9 cellular contexts compared by ENCODE assay signal in genomic region chr10:35136263-35136815, GRCh38. TPM values are rescaled to one million over a fixed set of nuclear protein-coding genes. Genes with fewer than 3 reads are reported as not detected.
DNase-seq lines count a peak whose midpoint lies in the region; ATAC-seq and TF ChIP-seq lines count a peak whose summit lies in the region.
"Had no signal": no experiment of that assay in that cellular context is flagged by ENCODE, and none has a peak within 500 bp of the region (broad histone marks: within the 10 kb centered on the region; RNA-seq: fewer than 3 reads in every experiment).

No MANE protein-coding gene starts in this region.

- DNase-seq in activated T-cell treated with anti-CD3 and anti-CD28 coated beads, Interleukin-2, amount 50 U/mL, for 24 hours: no peak
- no peak for DNase-seq in activated T-cell treated with anti-CD3 and anti-CD28 coated beads, Interleukin-2, amount 50 U/mL, for 1 hour
- DNase-seq in GM23248 (no peak), Kasumi-1 (lab: John Stamatoyannopoulos, UW) (peak; percentile 65 to 70), natural killer cell (no peak), NCI-H748 treated with DMSO at 0.1 percent for 48 hours (lab: John Stamatoyannopoulos, UW) (no peak), aorta (no peak), lower leg skin (ENCODE audit: low spot score in 2 of 2) (no peak)
- DNase-seq: C1 segment of cervical spinal cord had no signal

- 62 to 72% methylated on average over 4 of the region's 4 CpGs for WGBS in GM23248 (ENCODE audit: low coverage in 1 of 2, low lambda C conversion rate in 2 of 2, missing lambda C conversion rate in 2 of 2), 2 experiments
- 92 to 94% methylated on average over 4 of the region's 4 CpGs for WGBS in aorta, 2 donors
- WGBS in lower leg skin, 2 donors: 81 to 83% methylated on average over 4 of the region's 4 CpGs

- TF ChIP-seq CTCF in natural killer cell (IDR thresholded peaks at IDR 0.05): no peak
- no peak for TF ChIP-seq CTCF in lower leg skin (IDR thresholded peaks at IDR 0.05)

- H3K4me3 ChIP-seq in GM23248 (no peak overlapping the region), aorta (ENCODE audit: low read length in 2 of 2) (no peak overlapping the region), lower leg skin (ENCODE audit: low read depth, poor library complexity, severe bottlenecking) (no peak overlapping the region)

- H3K27ac Mint-ChIP-seq in activated T-cell treated with anti-CD3 and anti-CD28 coated beads, Interleukin-2, amount 50 U/mL, for 24 hours: peak overlapping the region; percentile 74
- peak overlapping the region; percentile 21 to 82 for H3K27ac Mint-ChIP-seq in natural killer cell

- H3K4me1 Mint-ChIP-seq in activated T-cell treated with anti-CD3 and anti-CD28 coated beads, Interleukin-2, amount 50 U/mL, for 24 hours (ENCODE audit: low read depth): peaks cover 41% of the 10 kb centered on the region
- peaks cover 22 to 25% of the 10 kb centered on the region in 2 donors for H3K4me1 Mint-ChIP-seq in natural killer cell

- no peaks in the 10 kb centered on the region for H4K20me1 ChIP-seq in GM23248 (ENCODE audit: insufficient read depth)

- in situ Hi-C loops in GM23248 (cut with MboI): no loop called here

- H3K27me3 Mint-ChIP-seq in activated T-cell treated with anti-CD3 and anti-CD28 coated beads, Interleukin-2, amount 50 U/mL, for 24 hours: no peaks in the 10 kb centered on the region
- no peaks in the 10 kb centered on the region for H3K27me3 Mint-ChIP-seq in natural killer cell (ENCODE audit: low read depth in 2 of 2)

- no peak for TF ChIP-seq POLR2A in lower leg skin (IDR thresholded peaks at IDR 0.05)

- H3K9me3 ChIP-seq in GM23248 (ENCODE audit: low read depth) (no peaks in the 10 kb centered on the region), aorta (ENCODE audit: control insufficient read depth, low read length) (no peaks in the 10 kb centered on the region)

- H3K9me2 ChIP-seq in GM23248 (ENCODE audit: insufficient read depth): no peaks in the 10 kb centered on the region

- peak overlapping the region; percentile 48 for H3K4me3 Mint-ChIP-seq in activated T-cell treated with anti-CD3 and anti-CD28 coated beads, Interleukin-2, amount 50 U/mL, for 24 hours
- peak overlapping the region; percentile 2 for H3K4me3 Mint-ChIP-seq in natural killer cell

- H3K79me2 ChIP-seq in GM23248 (ENCODE audit: insufficient read depth): peaks cover 44% of the 10 kb centered on the region; the same call in 1 of the 2 replicates

- H3K36me3 Mint-ChIP-seq in activated T-cell treated with anti-CD3 and anti-CD28 coated beads, Interleukin-2, amount 50 U/mL, for 24 hours (ENCODE audit: low read depth): peaks cover 7% of the 10 kb centered on the region
- no peaks in the 10 kb centered on the region for H3K36me3 Mint-ChIP-seq in natural killer cell

- H3K4me2 ChIP-seq in GM23248 (ENCODE audit: unreplicated experiment): peak overlapping the region; percentile 30

- H3F3A ChIP-seq in GM23248 (ENCODE audit: insufficient read depth): peaks cover 19% of the 10 kb centered on the region

- no peaks in the 10 kb centered on the region for H3K9me3 Mint-ChIP-seq in activated T-cell treated with anti-CD3 and anti-CD28 coated beads, Interleukin-2, amount 50 U/mL, for 24 hours
- no peaks in the 10 kb centered on the region for H3K9me3 Mint-ChIP-seq in natural killer cell

- peaks cover 12% of the 10 kb centered on the region for H3K4me1 ChIP-seq in GM23248 (ENCODE audit: insufficient read depth)
- H3K4me1 ChIP-seq in aorta (ENCODE audit: control insufficient read depth in 1 of 2, insufficient read depth in 2 of 2, low read length in 2 of 2): peaks cover 0 to 1% of the 10 kb centered on the region in 2 donors

- no peaks in the 10 kb centered on the region for H3K36me3 ChIP-seq in GM23248 (ENCODE audit: low read depth)
- H3K36me3 ChIP-seq in aorta (ENCODE audit: control insufficient read depth in 1 of 2, insufficient read depth in 2 of 2, low read length in 1 of 2): no peaks in the 10 kb centered on the region

- H3K27me3 ChIP-seq in GM23248 (replicated peaks; ENCODE audit: insufficient read depth) (no peaks in the 10 kb centered on the region), aorta (ENCODE audit: control insufficient read depth in 1 of 2, insufficient read depth in 2 of 2, low read length in 1 of 2) (no peaks in the 10 kb centered on the region)

- H3K9ac ChIP-seq in GM23248: no peak overlapping the region

- intact Hi-C loops in natural killer cell (cut with micrococcal nuclease) (no loop called here), aorta (cut with DNase I) (no loop called here), lower leg skin (cut with DNase I; ENCODE audit: low total_unique reads) (no loop called here)

- H2AFZ ChIP-seq in GM23248: peak overlapping the region; percentile 7; the same call in 1 of the 2 replicates

- no peak overlapping the region for H3K27ac ChIP-seq in GM23248
- H3K27ac ChIP-seq in aorta (ENCODE audit: low read depth in 1 of 2, low read length in 2 of 2): no peak overlapping the region

- ATAC-seq in natural killer cell (peak in 1 of 3 donors; percentile 36), aorta (ENCODE audit: low FRiP score) (no peak)

RNA-seq across cellular contexts. Expression of gene CREM, which starts 9.7 kb away (rescaled TPM):
- total RNA-seq in GM23248 (2014; rRNA removed; shearing (Covaris generic)): 13.3 and 14.9 TPM in 2 replicates
- polyA plus RNA-seq in GM23248 (2016; fragmentation: Nextera tagmentation; extraction: Ambion mirVana) (32.0 and 34.0 TPM in 2 replicates), aorta (10 to 100 TPM; 38.9 to 71.5 TPM)
- total RNA-seq in natural killer cell (10 to 100 TPM; 48.0 to 64.3 (median 54.6) TPM), aorta (10 to 100 TPM; 42.5 to 52.0 TPM), lower leg skin (10 to 100 TPM in 2 of 4 donors, 1 to 10 TPM in 2; 8.3 to 15.7 (median 10.9) TPM)

RNA-seq across cellular contexts. Expression of gene CUL2, which starts 46.2 kb away (rescaled TPM):
- 29.7 and 35.3 TPM in 2 replicates for total RNA-seq in GM23248 (2014; rRNA removed; shearing (Covaris generic))
- polyA plus RNA-seq in GM23248 (2016; fragmentation: Nextera tagmentation; extraction: Ambion mirVana) (50.5 and 52.1 TPM in 2 replicates), aorta (10 to 100 TPM in 1 of 2 donors, 1 to 10 TPM in 1; 10.0 to 14.3 TPM)
- total RNA-seq in natural killer cell (10 to 100 TPM; 33.5 to 41.6 (median 41.3) TPM), aorta (10 to 100 TPM; 24.3 to 28.1 TPM), lower leg skin (10 to 100 TPM; 15.0 to 18.7 (median 17.5) TPM)

Comparison
In these comparisons a context has a peak if more than half of its experiments do, and no peak if none do; other contexts are left out.
1. DNase-seq: peak in Kasumi-1 (2 of 2); none in activated T-cell treated with anti-CD3 and anti-CD28 coated beads, Interleukin-2, amount 50 U/mL, for 24 hours (single experiment), activated T-cell treated with anti-CD3 and anti-CD28 coated beads, Interleukin-2, amount 50 U/mL, for 1 hour (single experiment), GM23248 (single experiment), natural killer cell (single experiment), NCI-H748 treated with DMSO at 0.1 percent for 48 hours (single experiment), aorta (0 of 2) and lower leg skin (0 of 2).